ENCODE assay signal across 3 cellular contexts in the genomic region with DNA sequence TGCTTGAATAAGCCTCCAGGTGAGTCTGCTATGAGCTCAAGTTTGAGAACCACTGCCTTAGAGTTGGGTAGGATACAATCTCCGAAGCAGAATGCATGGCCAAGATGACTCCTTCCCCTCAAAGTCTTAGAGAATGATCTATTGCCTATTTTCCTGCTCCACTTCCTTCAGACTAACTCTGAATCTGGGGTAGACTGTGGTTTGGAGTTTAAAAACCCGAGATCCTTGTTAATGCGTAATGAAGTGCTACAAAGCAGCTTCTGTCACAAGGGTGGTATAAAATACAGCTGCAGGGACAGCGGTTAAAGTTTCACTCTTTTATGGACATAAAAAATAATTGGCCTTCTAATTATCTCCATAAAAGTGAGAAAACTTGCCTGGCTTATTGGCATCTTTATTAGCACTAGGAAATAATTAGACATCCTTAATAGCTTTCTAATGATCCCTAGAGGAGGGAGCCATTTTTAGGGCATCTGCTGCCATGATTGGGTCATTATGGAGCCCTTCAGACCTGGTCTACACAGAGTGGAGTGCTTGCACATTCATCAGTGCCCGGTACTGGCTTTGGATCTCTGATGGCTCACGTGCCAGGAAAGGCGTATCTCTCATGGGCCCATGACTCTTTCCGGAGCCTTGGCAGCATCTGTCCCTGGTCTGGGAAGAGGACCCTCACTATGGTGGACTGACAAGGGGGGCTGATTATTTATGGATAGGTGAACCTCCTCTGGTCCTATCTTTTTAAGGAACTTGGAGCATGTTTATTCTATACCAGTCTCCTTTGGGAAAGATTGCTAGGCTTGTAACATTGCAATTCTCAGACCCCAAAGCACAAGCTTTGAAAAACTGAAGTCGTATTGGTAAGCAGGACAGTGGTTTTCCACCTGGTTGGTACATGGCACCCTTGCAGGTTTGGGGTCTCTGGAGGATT.
TF ChIP-seq lines count a peak whose summit lies in the region.

No MANE protein-coding gene starts in this region.

TF ChIP-seq in SK-N-SH treated with all-trans-retinoic acid at 6 μM for 48 hours, 23 proteins besides CTCF, POLR2A, EP300 and RAD21 (continues in another document):
- TF ChIP-seq, protein P1, sequence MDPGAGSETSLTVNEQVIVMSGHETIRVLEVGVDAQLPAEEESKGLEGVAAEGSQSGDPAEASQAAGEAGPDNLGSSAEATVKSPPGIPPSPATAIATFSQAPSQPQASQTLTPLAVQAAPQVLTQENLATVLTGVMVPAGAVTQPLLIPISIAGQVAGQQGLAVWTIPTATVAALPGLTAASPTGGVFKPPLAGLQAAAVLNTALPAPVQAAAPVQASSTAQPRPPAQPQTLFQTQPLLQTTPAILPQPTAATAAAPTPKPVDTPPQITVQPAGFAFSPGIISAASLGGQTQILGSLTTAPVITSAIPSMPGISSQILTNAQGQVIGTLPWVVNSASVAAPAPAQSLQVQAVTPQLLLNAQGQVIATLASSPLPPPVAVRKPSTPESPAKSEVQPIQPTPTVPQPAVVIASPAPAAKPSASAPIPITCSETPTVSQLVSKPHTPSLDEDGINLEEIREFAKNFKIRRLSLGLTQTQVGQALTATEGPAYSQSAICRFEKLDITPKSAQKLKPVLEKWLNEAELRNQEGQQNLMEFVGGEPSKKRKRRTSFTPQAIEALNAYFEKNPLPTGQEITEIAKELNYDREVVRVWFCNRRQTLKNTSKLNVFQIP (CRISPR knock-in tag; IDR thresholded peaks at IDR 0.05; ENCODE audit: borderline replicate concordance, low read depth), result no peak
- TF ChIP-seq ARNTL (CRISPR knock-in tag; IDR thresholded peaks at IDR 0.05; ENCODE audit: borderline replicate concordance, low read depth) (no peak), BACH2 (CRISPR knock-in tag; IDR thresholded peaks at IDR 0.05; ENCODE audit: borderline replicate concordance) (no peak), ZFP30 (CRISPR knock-in tag; IDR thresholded peaks at IDR 0.05) (no peak), ZNF8 (CRISPR knock-in tag; IDR thresholded peaks at IDR 0.05) (no peak), ZNF70 (CRISPR knock-in tag; IDR thresholded peaks at IDR 0.05) (no peak), ZC3H10 (CRISPR knock-in tag; IDR thresholded peaks at IDR 0.05) (no peak), PPARA (CRISPR knock-in tag; IDR thresholded peaks at IDR 0.05; ENCODE audit: borderline replicate concordance) (no peak)
- TF ChIP-seq, protein P2, sequence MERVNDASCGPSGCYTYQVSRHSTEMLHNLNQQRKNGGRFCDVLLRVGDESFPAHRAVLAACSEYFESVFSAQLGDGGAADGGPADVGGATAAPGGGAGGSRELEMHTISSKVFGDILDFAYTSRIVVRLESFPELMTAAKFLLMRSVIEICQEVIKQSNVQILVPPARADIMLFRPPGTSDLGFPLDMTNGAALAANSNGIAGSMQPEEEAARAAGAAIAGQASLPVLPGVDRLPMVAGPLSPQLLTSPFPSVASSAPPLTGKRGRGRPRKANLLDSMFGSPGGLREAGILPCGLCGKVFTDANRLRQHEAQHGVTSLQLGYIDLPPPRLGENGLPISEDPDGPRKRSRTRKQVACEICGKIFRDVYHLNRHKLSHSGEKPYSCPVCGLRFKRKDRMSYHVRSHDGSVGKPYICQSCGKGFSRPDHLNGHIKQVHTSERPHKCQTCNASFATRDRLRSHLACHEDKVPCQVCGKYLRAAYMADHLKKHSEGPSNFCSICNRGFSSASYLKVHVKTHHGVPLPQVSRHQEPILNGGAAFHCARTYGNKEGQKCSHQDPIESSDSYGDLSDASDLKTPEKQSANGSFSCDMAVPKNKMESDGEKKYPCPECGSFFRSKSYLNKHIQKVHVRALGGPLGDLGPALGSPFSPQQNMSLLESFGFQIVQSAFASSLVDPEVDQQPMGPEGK (CRISPR knock-in tag; IDR thresholded peaks at IDR 0.05; ENCODE audit: borderline replicate concordance), result no peak

TF ChIP-seq in SK-N-SH, 30 proteins besides CTCF, POLR2A, EP300 and RAD21 (continued from another document):
- TF ChIP-seq, protein P3, sequence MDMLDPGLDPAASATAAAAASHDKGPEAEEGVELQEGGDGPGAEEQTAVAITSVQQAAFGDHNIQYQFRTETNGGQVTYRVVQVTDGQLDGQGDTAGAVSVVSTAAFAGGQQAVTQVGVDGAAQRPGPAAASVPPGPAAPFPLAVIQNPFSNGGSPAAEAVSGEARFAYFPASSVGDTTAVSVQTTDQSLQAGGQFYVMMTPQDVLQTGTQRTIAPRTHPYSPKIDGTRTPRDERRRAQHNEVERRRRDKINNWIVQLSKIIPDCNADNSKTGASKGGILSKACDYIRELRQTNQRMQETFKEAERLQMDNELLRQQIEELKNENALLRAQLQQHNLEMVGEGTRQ (IDR thresholded peaks at IDR 0.05; ENCODE audit: borderline replicate concordance, low read depth, low read length), result no peak
- TF ChIP-seq TAF1 (IDR thresholded peaks at IDR 0.05; ENCODE audit: borderline replicate concordance, low read depth, low read length), result no peak
- no peak for TF ChIP-seq FOXM1 (IDR thresholded peaks at IDR 0.05; ENCODE audit: low read depth)
- no peak for TF ChIP-seq TCF12 (IDR thresholded peaks at IDR 0.05)
- TF ChIP-seq, protein P4, sequence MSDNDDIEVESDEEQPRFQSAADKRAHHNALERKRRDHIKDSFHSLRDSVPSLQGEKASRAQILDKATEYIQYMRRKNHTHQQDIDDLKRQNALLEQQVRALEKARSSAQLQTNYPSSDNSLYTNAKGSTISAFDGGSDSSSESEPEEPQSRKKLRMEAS (IDR thresholded peaks at IDR 0.05; ENCODE audit: low read depth), result no peak
- no peak for TF ChIP-seq NFIC (IDR thresholded peaks at IDR 0.05; ENCODE audit: borderline replicate concordance)
- TF ChIP-seq FOSL2 (IDR thresholded peaks at IDR 0.05; ENCODE audit: borderline replicate concordance, low read depth), result no peak
- no peak for TF ChIP-seq POLR2AphosphoS5 (IDR thresholded peaks at IDR 0.05; ENCODE audit: low read depth, low read length)
- TF ChIP-seq, protein P5, sequence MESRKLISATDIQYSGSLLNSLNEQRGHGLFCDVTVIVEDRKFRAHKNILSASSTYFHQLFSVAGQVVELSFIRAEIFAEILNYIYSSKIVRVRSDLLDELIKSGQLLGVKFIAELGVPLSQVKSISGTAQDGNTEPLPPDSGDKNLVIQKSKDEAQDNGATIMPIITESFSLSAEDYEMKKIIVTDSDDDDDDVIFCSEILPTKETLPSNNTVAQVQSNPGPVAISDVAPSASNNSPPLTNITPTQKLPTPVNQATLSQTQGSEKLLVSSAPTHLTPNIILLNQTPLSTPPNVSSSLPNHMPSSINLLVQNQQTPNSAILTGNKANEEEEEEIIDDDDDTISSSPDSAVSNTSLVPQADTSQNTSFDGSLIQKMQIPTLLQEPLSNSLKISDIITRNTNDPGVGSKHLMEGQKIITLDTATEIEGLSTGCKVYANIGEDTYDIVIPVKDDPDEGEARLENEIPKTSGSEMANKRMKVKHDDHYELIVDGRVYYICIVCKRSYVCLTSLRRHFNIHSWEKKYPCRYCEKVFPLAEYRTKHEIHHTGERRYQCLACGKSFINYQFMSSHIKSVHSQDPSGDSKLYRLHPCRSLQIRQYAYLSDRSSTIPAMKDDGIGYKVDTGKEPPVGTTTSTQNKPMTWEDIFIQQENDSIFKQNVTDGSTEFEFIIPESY (IDR thresholded peaks at IDR 0.05; ENCODE audit: borderline replicate concordance, low read depth), result no peak
- TF ChIP-seq RFX5 (IDR thresholded peaks at IDR 0.05; ENCODE audit: low read length), result no peak
- no peak for TF ChIP-seq GATA2 (CRISPR knock-in tag; IDR thresholded peaks at IDR 0.05)

TF ChIP-seq in HEK293, 187 proteins besides CTCF, POLR2A, EP300 and RAD21 (continued from another document):
- TF ChIP-seq, protein P6, sequence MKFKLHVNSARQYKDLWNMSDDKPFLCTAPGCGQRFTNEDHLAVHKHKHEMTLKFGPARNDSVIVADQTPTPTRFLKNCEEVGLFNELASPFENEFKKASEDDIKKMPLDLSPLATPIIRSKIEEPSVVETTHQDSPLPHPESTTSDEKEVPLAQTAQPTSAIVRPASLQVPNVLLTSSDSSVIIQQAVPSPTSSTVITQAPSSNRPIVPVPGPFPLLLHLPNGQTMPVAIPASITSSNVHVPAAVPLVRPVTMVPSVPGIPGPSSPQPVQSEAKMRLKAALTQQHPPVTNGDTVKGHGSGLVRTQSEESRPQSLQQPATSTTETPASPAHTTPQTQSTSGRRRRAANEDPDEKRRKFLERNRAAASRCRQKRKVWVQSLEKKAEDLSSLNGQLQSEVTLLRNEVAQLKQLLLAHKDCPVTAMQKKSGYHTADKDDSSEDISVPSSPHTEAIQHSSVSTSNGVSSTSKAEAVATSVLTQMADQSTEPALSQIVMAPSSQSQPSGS (tag by site-specific recombination; IDR thresholded peaks at IDR 0.05; ENCODE audit: low read depth), result no peak
- TF ChIP-seq, protein P7, sequence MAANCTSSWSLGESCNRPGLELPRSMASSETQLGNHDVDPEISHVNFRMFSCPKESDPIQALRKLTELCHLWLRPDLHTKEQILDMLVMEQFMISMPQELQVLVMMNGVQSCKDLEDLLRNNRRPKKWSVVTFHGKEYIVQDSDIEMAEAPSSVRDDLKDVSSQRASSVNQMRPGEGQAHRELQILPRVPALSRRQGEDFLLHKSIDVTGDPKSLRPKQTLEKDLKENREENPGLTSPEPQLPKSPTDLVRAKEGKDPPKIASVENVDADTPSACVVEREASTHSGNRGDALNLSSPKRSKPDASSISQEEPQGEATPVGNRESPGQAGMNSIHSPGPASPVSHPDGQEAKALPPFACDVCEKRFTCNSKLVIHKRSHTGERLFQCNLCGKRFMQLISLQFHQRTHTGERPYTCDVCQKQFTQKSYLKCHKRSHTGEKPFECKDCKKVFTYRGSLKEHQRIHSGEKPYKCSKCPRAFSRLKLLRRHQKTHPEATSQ (tag by site-specific recombination; IDR thresholded peaks at IDR 0.05), result no peak
- TF ChIP-seq ZNF140 (tag by site-specific recombination; IDR thresholded peaks at IDR 0.05), result no peak
